In genomic region chr2:45611020-45611737, GRCh38 we compare ENCODE assay signal across 8 cellular contexts. TPM values are rescaled to one million over a fixed set of nuclear protein-coding genes. Genes with fewer than 3 reads are reported as not detected.
DNase-seq lines count a peak whose midpoint lies in the region; ATAC-seq and TF ChIP-seq lines count a peak whose summit lies in the region.

A gene with protein sequence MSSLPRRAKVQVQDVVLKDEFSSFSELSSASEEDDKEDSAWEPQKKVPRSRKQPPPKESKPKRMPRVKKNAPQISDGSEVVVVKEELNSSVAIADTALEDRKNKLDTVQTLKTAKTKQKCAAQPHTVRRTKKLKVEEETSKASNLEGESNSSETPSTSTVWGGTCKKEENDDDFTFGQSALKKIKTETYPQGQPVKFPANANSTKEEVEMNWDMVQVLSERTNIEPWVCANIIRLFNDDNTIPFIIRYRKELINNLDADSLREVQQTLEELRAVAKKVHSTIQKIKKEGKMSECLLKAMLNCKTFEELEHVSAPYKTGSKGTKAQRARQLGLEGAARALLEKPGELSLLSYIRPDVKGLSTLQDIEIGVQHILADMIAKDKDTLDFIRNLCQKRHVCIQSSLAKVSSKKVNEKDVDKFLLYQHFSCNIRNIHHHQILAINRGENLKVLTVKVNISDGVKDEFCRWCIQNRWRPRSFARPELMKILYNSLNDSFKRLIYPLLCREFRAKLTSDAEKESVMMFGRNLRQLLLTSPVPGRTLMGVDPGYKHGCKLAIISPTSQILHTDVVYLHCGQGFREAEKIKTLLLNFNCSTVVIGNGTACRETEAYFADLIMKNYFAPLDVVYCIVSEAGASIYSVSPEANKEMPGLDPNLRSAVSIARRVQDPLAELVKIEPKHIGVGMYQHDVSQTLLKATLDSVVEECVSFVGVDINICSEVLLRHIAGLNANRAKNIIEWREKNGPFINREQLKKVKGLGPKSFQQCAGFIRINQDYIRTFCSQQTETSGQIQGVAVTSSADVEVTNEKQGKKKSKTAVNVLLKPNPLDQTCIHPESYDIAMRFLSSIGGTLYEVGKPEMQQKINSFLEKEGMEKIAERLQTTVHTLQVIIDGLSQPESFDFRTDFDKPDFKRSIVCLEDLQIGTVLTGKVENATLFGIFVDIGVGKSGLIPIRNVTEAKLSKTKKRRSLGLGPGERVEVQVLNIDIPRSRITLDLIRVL (minus strand): TSS chr2:45611267. CDS start chr2:45605441, 5,826 bp downstream.

- no peaks in the 10 kb centered on the region for H3K27me3 ChIP-seq in smooth muscle cell (ENCODE audit: low read depth)

- peaks cover 6% of the 10 kb centered on the region for H3K4me1 ChIP-seq in smooth muscle cell (ENCODE audit: low read depth)

- WGBS in smooth muscle cell (ENCODE audit: low lambda C conversion rate): 3% methylated on average over 43 of the region's 43 CpGs

- no peaks in the 10 kb centered on the region for H3K9me3 ChIP-seq in smooth muscle cell (replicated peaks; ENCODE audit: low read depth)

- peak within 1 kb of the TSS; percentile 79 for H3K27ac ChIP-seq in smooth muscle cell (ENCODE audit: low read depth)

- DNase-seq in AG04449 (ENCODE audit: low read depth, low spot score) (no peak), NCI-H2227 treated with DMSO at 0.1 percent for 48 hours (lab: John Stamatoyannopoulos, UW) (peak; percentile 94), cardiac fibroblast (ENCODE audit: low read depth in 2 of 2) (peak; percentile 93 to 96), iPS-NIHi11 (ENCODE audit: low spot score) (peak; percentile 90), smooth muscle cell (lab: John Stamatoyannopoulos, UW; ENCODE audit: unreplicated experiment) (peak; percentile 74)

- POLR2A ChIA-PET in AG04449 (lab: Yijun Ruan, JAX): no interaction called here

- H3K4me2 ChIP-seq in smooth muscle cell: peak within 1 kb of the TSS; percentile 87

- peaks cover 43% of the 10 kb centered on the region for H3K79me2 ChIP-seq in smooth muscle cell (ENCODE audit: low read depth)

- ATAC-seq in GM18907 (IDR thresholded peaks at IDR 0.05; ENCODE audit: unreplicated experiment) (peak; percentile 88), HG03159 (IDR thresholded peaks at IDR 0.05; ENCODE audit: unreplicated experiment) (peak; percentile 93)

- peak within 1 kb of the TSS; percentile 78 for H3K9ac ChIP-seq in smooth muscle cell (ENCODE audit: low read depth)

- no peaks in the 10 kb centered on the region for H3K36me3 ChIP-seq in smooth muscle cell (ENCODE audit: low read depth)

- peak within 1 kb of the TSS; percentile 99 for H2AFZ ChIP-seq in smooth muscle cell (ENCODE audit: low read depth)

- H3K4me3 ChIP-seq in AG04449 (ENCODE audit: low read depth, low read length): peak within 1 kb of the TSS; percentile 78
- H3K4me3 ChIP-seq in WI38 (ENCODE audit: low read depth, low read length): peak within 1 kb of the TSS; percentile 77
- H3K4me3 ChIP-seq in cardiac fibroblast (replicated peaks in 1 of 2; ENCODE audit: low read depth in 2 of 2, low read length in 2 of 2): peak within 1 kb of the TSS; percentile 71 to 73
- peak within 1 kb of the TSS; percentile 82 for H3K4me3 ChIP-seq in smooth muscle cell

- no peaks in the 10 kb centered on the region for H3F3A ChIP-seq in smooth muscle cell (ENCODE audit: low read depth)

- CTCF ChIA-PET in AG04449 (lab: Yijun Ruan, JAX): interaction anchor here (0.6 to 1.8 kb wide), 5 partner anchors 27 to 169 kb away, joined by 3 to 4 read pairs (median 3); no protein-coding TSS in a partner anchor

- peaks cover 21% of the 10 kb centered on the region for H4K20me1 ChIP-seq in smooth muscle cell (ENCODE audit: low read depth)

- no peak for TF ChIP-seq CTCF in AG04449 (IDR thresholded peaks at IDR 0.05; ENCODE audit: insufficient read depth, low read length, missing control alignments)
- no peak for TF ChIP-seq CTCF in WI38 (IDR thresholded peaks at IDR 0.05; ENCODE audit: low read depth, low read length)
- no peak for TF ChIP-seq CTCF in cardiac fibroblast (IDR thresholded peaks at IDR 0.05; ENCODE audit: low read depth, low read length)
- no peak for TF ChIP-seq CTCF in smooth muscle cell (IDR thresholded peaks at IDR 0.05; ENCODE audit: borderline replicate concordance, insufficient read depth, poor library complexity, severe bottlenecking)

RNA-seq across cellular contexts. Expression of the gene that starts here (rescaled TPM):
- total RNA-seq in smooth muscle cell: 22.5 and 23.1 TPM in 2 replicates
- polyA plus RNA-seq in smooth muscle cell: 9.4 and 11.1 TPM in 2 replicates
